In genomic region chr16:19167710-19168172, GRCh38 we compare ENCODE assay signal across 8 cellular contexts. TPM values are rescaled to one million over a fixed set of nuclear protein-coding genes. Genes with fewer than 3 reads are reported as not detected.
DNase-seq lines count a peak whose midpoint lies in the region; ATAC-seq and TF ChIP-seq lines count a peak whose summit lies in the region.

No MANE protein-coding gene starts in this region.

- peak; percentile 53 for ATAC-seq in GM21786 (IDR thresholded peaks at IDR 0.05; ENCODE audit: unreplicated experiment)
- ATAC-seq in activated CD8-positive, alpha-beta T cell treated with anti-CD3 and anti-CD28 coated beads for 36 hours = peak; percentile 94
- no peak for ATAC-seq in GM18520 (IDR thresholded peaks at IDR 0.05; ENCODE audit: unreplicated experiment)

- intact Hi-C loops in Caco-2 (cut with micrococcal nuclease; ENCODE audit: unreplicated experiment) = loop anchor here (1.0 to 5.0 kb wide), 3 partner anchors 45 to 335 kb away; no protein-coding TSS in a partner anchor
- intact Hi-C loops in activated CD8-positive, alpha-beta T cell treated with anti-CD3 and anti-CD28 coated beads for 36 hours (cut with micrococcal nuclease) = loop anchor here (10.0 kb wide), 1 partner anchor 83 kb away; no protein-coding TSS in a partner anchor

- H3K27me3 ChIP-seq in Caco-2 (replicated peaks; ENCODE audit: control insufficient read depth, insufficient read depth, low read length) = no peaks in the 10 kb centered on the region

- CTCF ChIA-PET in Caco-2 (lab: Charles Lee) = interaction anchor here (1.5 kb wide), 1 partner anchor 12 kb away, joined by 4 read pairs; no protein-coding TSS in a partner anchor
- CTCF ChIA-PET in activated CD8-positive, alpha-beta T cell treated with anti-CD3 and anti-CD28 coated beads for 36 hours (lab: Charles Lee) = no interaction called here

- H3K9me3 Mint-ChIP-seq in Caco-2 (ENCODE audit: unreplicated experiment) (peaks cover 10% of the 10 kb centered on the region), neural crest cell (no peaks in the 10 kb centered on the region)
- H3K9me3 Mint-ChIP-seq in activated CD8-positive, alpha-beta T cell treated with anti-CD3 and anti-CD28 coated beads for 36 hours = peaks cover 6% of the 10 kb centered on the region

- no peaks in the 10 kb centered on the region for H3K4me1 Mint-ChIP-seq in Caco-2 (ENCODE audit: low read depth, unreplicated experiment)
- H3K4me1 Mint-ChIP-seq in activated CD8-positive, alpha-beta T cell treated with anti-CD3 and anti-CD28 coated beads for 36 hours (ENCODE audit: low read depth) = no peaks in the 10 kb centered on the region
- H3K4me1 Mint-ChIP-seq in neural crest cell = peaks cover 9% of the 10 kb centered on the region

- no peaks in the 10 kb centered on the region for H3K27me3 Mint-ChIP-seq in Caco-2 (ENCODE audit: insufficient read depth, unreplicated experiment)
- H3K27me3 Mint-ChIP-seq in activated CD8-positive, alpha-beta T cell treated with anti-CD3 and anti-CD28 coated beads for 36 hours = peaks cover 13% of the 10 kb centered on the region
- H3K27me3 Mint-ChIP-seq in neural crest cell (ENCODE audit: low read depth) = peaks cover 37% of the 10 kb centered on the region

- POLR2A ChIA-PET in Caco-2 (lab: Charles Lee) = no interaction called here
- POLR2A ChIA-PET in activated CD8-positive, alpha-beta T cell treated with anti-CD3 and anti-CD28 coated beads for 36 hours (lab: Charles Lee) = no interaction called here

- DNase-seq in Caco-2 (peak; percentile 72 to 84), NCI-H2029 (lab: John Stamatoyannopoulos, UW) (peak; percentile 62), fibroblast of the conjunctiva (ENCODE audit: low read depth) (peak; percentile 16), neural crest cell (ENCODE audit: low read depth, low spot score) (peak; percentile 72), ureter (ENCODE audit: low spot score) (peak; percentile 77)
- peak; percentile 53 for DNase-seq in activated CD8-positive, alpha-beta T cell treated with anti-CD3 and anti-CD28 coated beads for 36 hours

- peak overlapping the region; percentile 67 for H3K4me3 Mint-ChIP-seq in Caco-2 (ENCODE audit: unreplicated experiment)
- no peak overlapping the region for H3K4me3 Mint-ChIP-seq in activated CD8-positive, alpha-beta T cell treated with anti-CD3 and anti-CD28 coated beads for 36 hours
- peak overlapping the region; percentile 75 for H3K4me3 Mint-ChIP-seq in neural crest cell

- peaks cover 6% of the 10 kb centered on the region for H3K9me3 ChIP-seq in Caco-2

- no peaks in the 10 kb centered on the region for H3K36me3 Mint-ChIP-seq in Caco-2 (ENCODE audit: insufficient read depth, unreplicated experiment)
- H3K36me3 Mint-ChIP-seq in activated CD8-positive, alpha-beta T cell treated with anti-CD3 and anti-CD28 coated beads for 36 hours (ENCODE audit: low read depth) = no peaks in the 10 kb centered on the region
- H3K36me3 Mint-ChIP-seq in neural crest cell (ENCODE audit: low read depth) = no peaks in the 10 kb centered on the region

- TF ChIP-seq CTCF in Caco-2 (IDR thresholded peaks at IDR 0.05; ENCODE audit: insufficient read depth in 1 of 2, low read depth in 1 of 2, low read length in 1 of 2, severe bottlenecking in 1 of 2, unreplicated experiment in 1 of 2) = peak; percentile 59
- TF ChIP-seq CTCF in activated CD8-positive, alpha-beta T cell treated with anti-CD3 and anti-CD28 coated beads for 36 hours (IDR thresholded peaks at IDR 0.05) = peak; percentile 70
- peak; percentile 87 for TF ChIP-seq CTCF in neural crest cell (conservative IDR thresholded peaks at IDR 0.05)

- peaks cover 31% of the 10 kb centered on the region for H3K4me1 ChIP-seq in Caco-2

- H3K27ac Mint-ChIP-seq in Caco-2 (ENCODE audit: unreplicated experiment) (no peak overlapping the region), neural crest cell (ENCODE audit: unreplicated experiment) (no peak overlapping the region)
- no peak overlapping the region for H3K27ac Mint-ChIP-seq in activated CD8-positive, alpha-beta T cell treated with anti-CD3 and anti-CD28 coated beads for 36 hours

- BruUV-seq in Caco-2 (replicated peaks; lab: Mats Ljungman, UMichigan) = no TSS peak

- H3K36me3 ChIP-seq in Caco-2 (ENCODE audit: control insufficient read depth, insufficient read depth, low read length) = no peaks in the 10 kb centered on the region

- H3K4me3 ChIP-seq in Caco-2 (ENCODE audit: low read depth, low read length) = peak overlapping the region; percentile 84

RNA-seq across cellular contexts. Expression of gene SYT17, which starts 0.3 kb away (rescaled TPM):
- 4.2 and 4.6 TPM in 2 replicates for total RNA-seq in Caco-2 (2022)
- total RNA-seq in activated CD8-positive, alpha-beta T cell treated with anti-CD3 and anti-CD28 coated beads for 36 hours = under 1 TPM in 1 of 2 experiments, not detected in 1; 0.59 TPM
- total RNA-seq in neural crest cell = 3.1 and 3.6 TPM in 2 replicates
- 24.4 TPM for total RNA-seq in ureter

RNA-seq across cellular contexts. Expression of gene ITPRIPL2, which starts 54.0 kb away (rescaled TPM):
- total RNA-seq in Caco-2 (2022) (24.5 TPM in 2 replicates), neural crest cell (20.2 and 21.8 TPM in 2 replicates), ureter (61.3 TPM)
- total RNA-seq in activated CD8-positive, alpha-beta T cell treated with anti-CD3 and anti-CD28 coated beads for 36 hours = 1 to 10 TPM; 1.3 to 1.9 TPM

Comparison
In these comparisons a context has a peak if more than half of its experiments do, and no peak if none do; other contexts are left out.
1. DNase-seq: peak in every context shown above with its lines; median percentile 78 in Caco-2; 77 in ureter; 72 in neural crest cell; 62 in NCI-H2029; 53 in activated CD8-positive, alpha-beta T cell treated with anti-CD3 and anti-CD28 coated beads for 36 hours; 16 in fibroblast of the conjunctiva.